15 cellular contexts compared by ENCODE assay signal in genomic region chr22:18954941-18955571, GRCh38. TPM values are rescaled to one million over a fixed set of nuclear protein-coding genes. Genes with fewer than 3 reads are reported as not detected.
DNase-seq lines count a peak whose midpoint lies in the region; ATAC-seq and TF ChIP-seq lines count a peak whose summit lies in the region.
"Had no signal": no experiment of that assay in that cellular context is flagged by ENCODE, and none has a peak within 500 bp of the region (broad histone marks: within the 10 kb centered on the region; RNA-seq: fewer than 3 reads in every experiment).

No MANE protein-coding gene starts in this region.

- H3K36me3 Mint-ChIP-seq in activated T-cell treated with anti-CD3 and anti-CD28 coated beads, Interleukin-2, amount 50 U/mL, for 24 hours (ENCODE audit: low read depth), result no peaks in the 10 kb centered on the region
- H3K36me3 Mint-ChIP-seq in CD14-positive monocyte, result no peaks in the 10 kb centered on the region
- H3K36me3 Mint-ChIP-seq in endodermal cell (ENCODE audit: low read depth), result no peaks in the 10 kb centered on the region

- no peak overlapping the region for H3K4me3 Mint-ChIP-seq in activated T-cell treated with anti-CD3 and anti-CD28 coated beads, Interleukin-2, amount 50 U/mL, for 24 hours
- H3K4me3 Mint-ChIP-seq in CD14-positive monocyte (no peak overlapping the region), endodermal cell (no peak overlapping the region)
- H3K4me3 Mint-ChIP-seq: stimulated activated naive CD8-positive, alpha-beta T cell treated with anti-CD3 and anti-CD28 coated beads, Interleukin-15, Interleukin-2, amounts not matched to agents 100 ng/mL and 50 ng/mL, for 24 hours had no signal

- H3K27ac Mint-ChIP-seq in activated T-cell treated with anti-CD3 and anti-CD28 coated beads, Interleukin-2, amount 50 U/mL, for 24 hours, result no peak overlapping the region
- H3K27ac Mint-ChIP-seq in CD14-positive monocyte (no peak overlapping the region), endodermal cell (peak overlapping the region; percentile 74)
- H3K27ac Mint-ChIP-seq: stimulated activated naive CD8-positive, alpha-beta T cell treated with anti-CD3 and anti-CD28 coated beads, Interleukin-15, Interleukin-2, amounts not matched to agents 100 ng/mL and 50 ng/mL, for 24 hours had no signal

- H3K27me3 Mint-ChIP-seq in activated T-cell treated with anti-CD3 and anti-CD28 coated beads, Interleukin-2, amount 50 U/mL, for 24 hours, result peaks cover 14% of the 10 kb centered on the region
- H3K27me3 Mint-ChIP-seq in CD14-positive monocyte (ENCODE audit: low read depth in 3 of 3), result peaks cover 4 to 7% (median 5%) of the 10 kb centered on the region in 3 donors
- H3K27me3 Mint-ChIP-seq in endodermal cell (ENCODE audit: insufficient read depth), result no peaks in the 10 kb centered on the region

- no peak overlapping the region for H3K9ac ChIP-seq in endodermal cell (ENCODE audit: extremely low read depth, low read length, poor library complexity, severe bottlenecking)

- H3K36me3 ChIP-seq in endodermal cell (ENCODE audit: control insufficient read depth, insufficient read depth, low read length), result no peaks in the 10 kb centered on the region
- H3K36me3 ChIP-seq: transverse colon had no signal

- no peaks in the 10 kb centered on the region for H3K9me3 ChIP-seq in endodermal cell (ENCODE audit: control insufficient read depth, low read length)
- H3K9me3 ChIP-seq: transverse colon had no signal

- WGBS in endodermal cell (ENCODE audit: insufficient coverage in 1 of 2, insufficient read length in 1 of 2), 2 experiments, result 81 to 86% methylated on average over 9 to 16 of the region's 16 CpGs

- H3K27ac ChIP-seq in endodermal cell (ENCODE audit: low read depth, low read length), result no peak overlapping the region
- H3K27ac ChIP-seq: HL-60, transverse colon had no signal

- peaks cover 2% of the 10 kb centered on the region for H3K4me1 Mint-ChIP-seq in activated T-cell treated with anti-CD3 and anti-CD28 coated beads, Interleukin-2, amount 50 U/mL, for 24 hours (ENCODE audit: low read depth)
- H3K4me1 Mint-ChIP-seq in CD14-positive monocyte (no peaks in the 10 kb centered on the region), endodermal cell (no peaks in the 10 kb centered on the region)

- no peak for TF ChIP-seq CTCF in CD14-positive monocyte (IDR thresholded peaks at IDR 0.05)
- TF ChIP-seq CTCF in endodermal cell (conservative IDR thresholded peaks at IDR 0.05), result no peak
- TF ChIP-seq CTCF in GM13977 (IDR thresholded peaks at IDR 0.05; ENCODE audit: extremely low read depth, insufficient read depth, missing control alignments), result no peak

- ATAC-seq in GM19397 (IDR thresholded peaks at IDR 0.05; ENCODE audit: unreplicated experiment), result no peak
- no peak for ATAC-seq in HG02610 (IDR thresholded peaks at IDR 0.05; ENCODE audit: unreplicated experiment)

- no peaks in the 10 kb centered on the region for H3K27me3 ChIP-seq in endodermal cell (ENCODE audit: control insufficient read depth, insufficient read depth, low read length, poor library complexity, severe bottlenecking)

- intact Hi-C loops in CD14-positive monocyte (cut with micrococcal nuclease), result loop anchor here (5.0 kb wide), 3 partner anchors 672 to 762 kb away; no protein-coding TSS in a partner anchor
- intact Hi-C loops in posterior vena cava (cut with DNase I), result no loop called here

- DNase-seq in activated T-cell treated with anti-CD3 and anti-CD28 coated beads, Interleukin-2, amount 50 U/mL, for 1 hour, result peak; percentile 16
- DNase-seq in activated T-cell treated with anti-CD3 and anti-CD28 coated beads, Interleukin-2, amount 50 U/mL, for 24 hours, result no peak
- DNase-seq in CD14-positive monocyte (ENCODE audit: low spot score), result peak; percentile 38
- no peak for DNase-seq in endodermal cell
- DNase-seq in posterior vena cava (ENCODE audit: low spot score), result peak; percentile 78
- DNase-seq in GM13977 (ENCODE audit: low spot score), result no peak
- DNase-seq: NCI-H2029 treated with DMSO at 0.1 percent for 48 hours, NCI-H226 had no signal

- H3K9me3 Mint-ChIP-seq in activated T-cell treated with anti-CD3 and anti-CD28 coated beads, Interleukin-2, amount 50 U/mL, for 24 hours, result no peaks in the 10 kb centered on the region
- H3K9me3 Mint-ChIP-seq in CD14-positive monocyte (no peaks in the 10 kb centered on the region), endodermal cell (no peaks in the 10 kb centered on the region)
- H3K9me3 Mint-ChIP-seq: stimulated activated naive CD8-positive, alpha-beta T cell treated with anti-CD3 and anti-CD28 coated beads, Interleukin-15, Interleukin-2, amounts not matched to agents 100 ng/mL and 50 ng/mL, for 24 hours had no signal

- in situ Hi-C loops in GM13977 (cut with MboI; ENCODE audit: low pct_unique_long_range_greater_than_20kb, low sequenced_read_pairs, unreplicated experiment), result no loop called here

- H3K4me3 ChIP-seq in endodermal cell (ENCODE audit: low read length), result no peak overlapping the region
- H3K4me3 ChIP-seq: transverse colon had no signal

- no peaks in the 10 kb centered on the region for H3K4me1 ChIP-seq in endodermal cell (ENCODE audit: control insufficient read depth, insufficient read depth, low read length)
- H3K4me1 ChIP-seq: transverse colon had no signal

RNA-seq across cellular contexts. Expression of gene PRODH, which starts 19.0 kb away (rescaled TPM):
- not detected for polyA plus RNA-seq in CD14-positive monocyte
- total RNA-seq in endodermal cell, result 10 to 100 TPM; 65.1 to 67.5 TPM
- polyA plus RNA-seq in endodermal cell (2013, experiment 1 of 2), result 14.1 TPM
- 10.5 TPM for polyA plus RNA-seq in endodermal cell (2013, experiment 2 of 2)
- 1 to 10 TPM in 1 of 2 donors, under 1 TPM in 1; 0.33 to 3.4 TPM for total RNA-seq in posterior vena cava
- total RNA-seq: dermis microvascular lymphatic vessel endothelial cell, pulmonary artery endothelial cell had no signal

RNA-seq across cellular contexts. Expression of gene DGCR6, which starts 48.9 kb away (rescaled TPM):
- under 1 TPM; 0.17 to 0.36 TPM for polyA plus RNA-seq in CD14-positive monocyte
- 1 to 10 TPM; 2.9 to 4.3 TPM for total RNA-seq in endodermal cell
- 4.8 TPM for polyA plus RNA-seq in endodermal cell (2013, experiment 1 of 2)
- 3.2 TPM for polyA plus RNA-seq in endodermal cell (2013, experiment 2 of 2)
- total RNA-seq in posterior vena cava, result 1 to 10 TPM; 1.0 to 3.5 TPM

Comparison
In these comparisons a context has a peak if more than half of its experiments do, and no peak if none do; other contexts are left out.
1. DNase-seq: peak in activated T-cell treated with anti-CD3 and anti-CD28 coated beads, Interleukin-2, amount 50 U/mL, for 1 hour (single experiment), CD14-positive monocyte (single experiment) and posterior vena cava (single experiment); none in activated T-cell treated with anti-CD3 and anti-CD28 coated beads, Interleukin-2, amount 50 U/mL, for 24 hours (single experiment), endodermal cell (single experiment) and GM13977 (single experiment).
2. RNA of gene PRODH, which starts 19.0 kb away (total RNA-seq): 65.1 to 67.5 TPM in endodermal cell; 0.33 to 3.4 TPM in posterior vena cava; every median in the first group is over 10 times any median in the second.
3. intact Hi-C loops: an anchor here in CD14-positive monocyte (5.0 kb wide); none called in posterior vena cava.